Comparison of ENCODE assay signal across 8 cellular contexts in genomic region chr3:53254810-53255359, GRCh38. TPM values are rescaled to one million over a fixed set of nuclear protein-coding genes. Genes with fewer than 3 reads are reported as not detected.
DNase-seq lines count a peak whose midpoint lies in the region; ATAC-seq, FAIRE-seq and TF ChIP-seq lines count a peak whose summit lies in the region.

No MANE protein-coding gene starts in this region.

- no peaks in the 10 kb centered on the region for H3K27me3 ChIP-seq in fibroblast of lung (ENCODE audit: control insufficient read depth, insufficient read depth, low read length)
- H3K27me3 ChIP-seq in naive thymus-derived CD4-positive, alpha-beta T cell (ENCODE audit: control insufficient read depth in 2 of 2, insufficient read depth in 2 of 2, low read length in 2 of 2) = no peaks in the 10 kb centered on the region

- peak overlapping the region; percentile 95 for H3K4me3 Mint-ChIP-seq in activated T-helper 1 cell treated with anti-CD3 and anti-CD28 coated beads, Interleukin-12 subunit alpha, Interleukin-12 subunit beta, Interleukin-2, Interleukin-4 antibody, amounts not matched to agents 30 ng/mL and 10 ng/mL and 1 ng/mL, durations not matched to agents 14 hours and 24 hours and 36 hours
- H3K4me3 Mint-ChIP-seq in naive thymus-derived CD4-positive, alpha-beta T cell = peak overlapping the region; percentile 90 to 97 (median 92)

- peak; percentile 42 for ATAC-seq in HG02943 (IDR thresholded peaks at IDR 0.05; ENCODE audit: low read depth, unreplicated experiment)
- peak; percentile 40 for ATAC-seq in naive thymus-derived CD4-positive, alpha-beta T cell

- POLR2A ChIA-PET in naive thymus-derived CD4-positive, alpha-beta T cell (lab: Charles Lee) = interaction anchor here (0.5 to 1.5 kb wide), 5 partner anchors 18 to 345 kb away, joined by 3 to 7 read pairs (median 4); partner anchors contain the start of gene DCP1A

- CTCF ChIA-PET in naive thymus-derived CD4-positive, alpha-beta T cell (lab: Charles Lee) = interaction anchor here (0.5 kb wide), 1 partner anchor 310 kb away, joined by 4 read pairs; no protein-coding TSS in a partner anchor

- no peak for TF ChIP-seq POLR2A in GM12891 (IDR thresholded peaks at IDR 0.05; ENCODE audit: low read depth, low read length)

- H3K27me3 Mint-ChIP-seq in activated T-helper 1 cell treated with anti-CD3 and anti-CD28 coated beads, Interleukin-12 subunit alpha, Interleukin-12 subunit beta, Interleukin-2, Interleukin-4 antibody, amounts not matched to agents 30 ng/mL and 10 ng/mL and 1 ng/mL, durations not matched to agents 14 hours and 24 hours and 36 hours (ENCODE audit: insufficient read depth) = peaks cover 8% of the 10 kb centered on the region
- H3K27me3 Mint-ChIP-seq in naive thymus-derived CD4-positive, alpha-beta T cell = peaks cover 0 to 4% (median 0%) of the 10 kb centered on the region in 5 donors

- H3K4me1 ChIP-seq in fibroblast of lung (ENCODE audit: control insufficient read depth, extremely low read depth, insufficient read depth, low read length) = peaks cover 18% of the 10 kb centered on the region
- H3K4me1 ChIP-seq in naive thymus-derived CD4-positive, alpha-beta T cell (ENCODE audit: control insufficient read depth in 2 of 2, insufficient read depth in 2 of 2, low read length in 2 of 2) = peaks cover 14 to 21% of the 10 kb centered on the region in 2 donors

- peak; percentile 88 for FAIRE-seq in GM12891 (lab: Jason Lieb, UNC)

- peaks cover 37% of the 10 kb centered on the region for H3K4me1 Mint-ChIP-seq in activated T-helper 1 cell treated with anti-CD3 and anti-CD28 coated beads, Interleukin-12 subunit alpha, Interleukin-12 subunit beta, Interleukin-2, Interleukin-4 antibody, amounts not matched to agents 30 ng/mL and 10 ng/mL and 1 ng/mL, durations not matched to agents 14 hours and 24 hours and 36 hours (ENCODE audit: low read depth)
- H3K4me1 Mint-ChIP-seq in naive thymus-derived CD4-positive, alpha-beta T cell = peaks cover 20 to 50% (median 45%) of the 10 kb centered on the region in 7 donors

- H3K9me3 Mint-ChIP-seq in activated T-helper 1 cell treated with anti-CD3 and anti-CD28 coated beads, Interleukin-12 subunit alpha, Interleukin-12 subunit beta, Interleukin-2, Interleukin-4 antibody, amounts not matched to agents 30 ng/mL and 10 ng/mL and 1 ng/mL, durations not matched to agents 14 hours and 24 hours and 36 hours = no peaks in the 10 kb centered on the region
- H3K9me3 Mint-ChIP-seq in naive thymus-derived CD4-positive, alpha-beta T cell = peaks cover 0 to 1% (median 0%) of the 10 kb centered on the region in 11 donors

- peaks cover 59% of the 10 kb centered on the region for H3K79me2 ChIP-seq in fibroblast of lung (ENCODE audit: control insufficient read depth, insufficient read depth, low read length)

- peaks cover 3% of the 10 kb centered on the region for H3K36me3 ChIP-seq in fibroblast of lung (ENCODE audit: control insufficient read depth, insufficient read depth, low read length)
- peaks cover 0 to 6% (median 0%) of the 10 kb centered on the region in 3 experiments for H3K36me3 ChIP-seq in naive thymus-derived CD4-positive, alpha-beta T cell (ENCODE audit: control insufficient read depth in 2 of 3, insufficient read depth in 3 of 3, low read length in 3 of 3)

- H3K4me2 ChIP-seq in fibroblast of lung (ENCODE audit: extremely low read depth, insufficient read depth, low read length) = peak overlapping the region; percentile 97

- TF ChIP-seq CTCF in 22Rv1 (IDR thresholded peaks at IDR 0.05) = no peak
- TF ChIP-seq CTCF in fibroblast of lung (conservative IDR thresholded peaks at IDR 0.05 in 1 of 2, IDR thresholded peaks at IDR 0.05 in 1 of 2; ENCODE audit: low read depth in 1 of 2, low read length in 2 of 2) = no peak

- peak overlapping the region; percentile 92 for H3K27ac ChIP-seq in 22Rv1
- peak overlapping the region; percentile 69 for H3K27ac ChIP-seq in fibroblast of lung (ENCODE audit: insufficient read depth, low read length)
- peak overlapping the region; percentile 76 for H3K27ac ChIP-seq in naive thymus-derived CD4-positive, alpha-beta T cell (ENCODE audit: low read depth, low read length)

- H3K27ac Mint-ChIP-seq in activated T-helper 1 cell treated with anti-CD3 and anti-CD28 coated beads, Interleukin-12 subunit alpha, Interleukin-12 subunit beta, Interleukin-2, Interleukin-4 antibody, amounts not matched to agents 30 ng/mL and 10 ng/mL and 1 ng/mL, durations not matched to agents 14 hours and 24 hours and 36 hours = peak overlapping the region; percentile 90
- H3K27ac Mint-ChIP-seq in naive thymus-derived CD4-positive, alpha-beta T cell = peak overlapping the region; percentile 69 to 89 (median 84)

- H3K36me3 Mint-ChIP-seq in activated T-helper 1 cell treated with anti-CD3 and anti-CD28 coated beads, Interleukin-12 subunit alpha, Interleukin-12 subunit beta, Interleukin-2, Interleukin-4 antibody, amounts not matched to agents 30 ng/mL and 10 ng/mL and 1 ng/mL, durations not matched to agents 14 hours and 24 hours and 36 hours (ENCODE audit: low read depth) = peaks cover 17% of the 10 kb centered on the region
- H3K36me3 Mint-ChIP-seq in naive thymus-derived CD4-positive, alpha-beta T cell = peaks cover 0 to 8% (median 0%) of the 10 kb centered on the region in 5 donors

- H3K4me3 ChIP-seq in fibroblast of lung (replicated peaks in 1 of 4; ENCODE audit: control extremely low read depth in 1 of 4, insufficient read depth in 1 of 4, low read depth in 3 of 4, low read length in 4 of 4) = peak overlapping the region; percentile 95 to 97 (median 97)
- H3K4me3 ChIP-seq in naive thymus-derived CD4-positive, alpha-beta T cell (ENCODE audit: low read length) = peak overlapping the region; percentile 70

- H2AFZ ChIP-seq in fibroblast of lung (ENCODE audit: low read length) = no peak overlapping the region

- peak overlapping the region; percentile 73 for H3K9ac ChIP-seq in fibroblast of lung (ENCODE audit: insufficient read depth, low read length)

- peaks cover 11% of the 10 kb centered on the region for H4K20me1 ChIP-seq in fibroblast of lung (ENCODE audit: control insufficient read depth, extremely low read depth, insufficient read depth, low read length)

- H3K9me3 ChIP-seq in fibroblast of lung (ENCODE audit: control insufficient read depth, insufficient read depth, low read depth, low read length) = no peaks in the 10 kb centered on the region
- no peaks in the 10 kb centered on the region for H3K9me3 ChIP-seq in naive thymus-derived CD4-positive, alpha-beta T cell (ENCODE audit: control insufficient read depth in 2 of 3, low read length in 3 of 3)

- intact Hi-C loops in activated T-helper 1 cell treated with anti-CD3 and anti-CD28 coated beads, Interleukin-12 subunit alpha, Interleukin-12 subunit beta, Interleukin-2, Interleukin-4 antibody, amounts not matched to agents 30 ng/mL and 10 ng/mL and 1 ng/mL, durations not matched to agents 14 hours and 24 hours and 36 hours (cut with micrococcal nuclease) = loop anchor here (1.0 to 10.0 kb wide), 5 partner anchors 92 to 637 kb away; partner anchors contain the start of genes DCP1A, RFT1, SELENOK and SFMBT1
- intact Hi-C loops in naive thymus-derived CD4-positive, alpha-beta T cell (cut with micrococcal nuclease) = loop anchor here (1.0 to 5.0 kb wide), 6 partner anchors 34 to 636 kb away; partner anchors contain the start of genes PRKCD (in 2 of the 2), DCP1A (in 1 of the 2) and SELENOK (in 1 of the 2)

- DNase-seq in GM12891 (ENCODE audit: insufficient read length, low spot score) (peak; percentile 65), NOMO-1 treated with dmso at 0.1 percent for 144 hours (lab: John Stamatoyannopoulos, UW; ENCODE audit: unreplicated experiment) (peak; percentile 54), fibroblast of lung (ENCODE audit: low read depth in 2 of 2) (peak; percentile 44 to 62), stromal cell of bone marrow (ENCODE audit: low read depth) (peak; percentile 43)
- peak; percentile 58 for DNase-seq in activated T-helper 1 cell treated with anti-CD3 and anti-CD28 coated beads, Interleukin-12 subunit alpha, Interleukin-12 subunit beta, Interleukin-2, Interleukin-4 antibody, amounts not matched to agents 30 ng/mL and 10 ng/mL and 1 ng/mL, durations not matched to agents 14 hours and 24 hours and 36 hours (ENCODE audit: low spot score)
- peak in 8 of 9 donors; percentile 23 to 64 (median 40) for DNase-seq in naive thymus-derived CD4-positive, alpha-beta T cell

TF ChIP-seq in GM12891, 5 proteins besides CTCF, POLR2A, EP300 and RAD21:
- no peak for TF ChIP-seq TAF1 (IDR thresholded peaks at IDR 0.05; ENCODE audit: low read depth, low read length)
- TF ChIP-seq SPI1 (IDR thresholded peaks at IDR 0.05; ENCODE audit: low read depth, low read length) = no peak
- TF ChIP-seq POU2F2 (IDR thresholded peaks at IDR 0.05; ENCODE audit: low read depth, low read length) = no peak
- no peak for TF ChIP-seq PAX5 (IDR thresholded peaks at IDR 0.05; ENCODE audit: insufficient read depth, low read length, severe bottlenecking)
- TF ChIP-seq POLR2AphosphoS5 (IDR thresholded peaks at IDR 0.05; ENCODE audit: low read depth, low read length) = no peak

RNA-seq across cellular contexts. Expression of gene TKT, which starts 0.9 kb away (rescaled TPM):
- polyA plus RNA-seq in GM12891 (2012; ENCODE audit: low read depth, missing spikeins) = 189 TPM
- 332 and 351 TPM in 2 replicates for total RNA-seq in activated T-helper 1 cell treated with anti-CD3 and anti-CD28 coated beads, Interleukin-12 subunit alpha, Interleukin-12 subunit beta, Interleukin-2, Interleukin-4 antibody, amounts not matched to agents 30 ng/mL and 10 ng/mL and 1 ng/mL, durations not matched to agents 14 hours and 24 hours and 36 hours
- total RNA-seq in fibroblast of lung = 810 and 846 TPM in 2 replicates
- polyA plus RNA-seq in fibroblast of lung = 163 and 225 TPM in 2 replicates
- polyA plus RNA-seq in fibroblast of lung (2012) = 422 and 584 TPM in 2 replicates
- 303 and 311 TPM in 2 replicates for polyA minus RNA-seq in fibroblast of lung (ENCODE audit: low replicate concordance)
- total RNA-seq in naive thymus-derived CD4-positive, alpha-beta T cell = 100 to 1,000 TPM in 3 of 5 experiments, 10 to 100 TPM in 2; 83.5 to 333 (median 121) TPM
- 10 to 100 TPM; 60.7 to 63.4 TPM for polyA plus RNA-seq in naive thymus-derived CD4-positive, alpha-beta T cell

Comparison
In these comparisons a context has a peak if more than half of its experiments do, and no peak if none do; other contexts are left out.
1. Peak in every context shown above with its lines: DNase-seq, ATAC-seq, H3K4me3 ChIP-seq and H3K27ac ChIP-seq.